Comparison of ENCODE assay signal across 12 cellular contexts in genomic region chr22:23282516-23282915, GRCh38.
DNase-seq lines count a peak whose midpoint lies in the region; ATAC-seq, FAIRE-seq and TF ChIP-seq lines count a peak whose summit lies in the region.
"Had no signal": no experiment of that assay in that cellular context is flagged by ENCODE, and none has a peak within 500 bp of the region (broad histone marks: within the 10 kb centered on the region; RNA-seq: fewer than 3 reads in every experiment).

No MANE protein-coding gene starts in this region.

- dilution Hi-C loops in keratinocyte (cut with MboI; ENCODE audit: extremely low pct_ligation_motif_present, low sequenced_read_pairs): no loop called here

- intact Hi-C loops in ascending aorta (cut with DNase I): loop anchor here (2.0 to 10.0 kb wide), 3 partner anchors 26 to 242 kb away; no protein-coding TSS in a partner anchor

- H3K36me3 Mint-ChIP-seq in stimulated activated memory B cell treated with anti-CD40 and anti-IgM and Interleukin-4, amounts not matched to agents 10 μg/mL and 1 μg/mL and 100 μg/mL, for 72 hours: peaks cover 6% of the 10 kb centered on the region
- H3K36me3 Mint-ChIP-seq: activated naive CD8-positive, alpha-beta T cell treated with anti-CD3 and anti-CD28 coated beads, Interleukin-2, amount 10 ng/mL, durations not matched to agents 7 days and 5 days had no signal

- peaks cover 7% of the 10 kb centered on the region for H3K4me1 Mint-ChIP-seq in stimulated activated memory B cell treated with anti-CD40 and anti-IgM and Interleukin-4, amounts not matched to agents 10 μg/mL and 1 μg/mL and 100 μg/mL, for 72 hours

- no peak overlapping the region for H3K4me3 Mint-ChIP-seq in stimulated activated memory B cell treated with anti-CD40 and anti-IgM and Interleukin-4, amounts not matched to agents 10 μg/mL and 1 μg/mL and 100 μg/mL, for 72 hours
- H3K4me3 Mint-ChIP-seq: activated naive CD8-positive, alpha-beta T cell treated with anti-CD3 and anti-CD28 coated beads, Interleukin-2, amount 10 ng/mL, durations not matched to agents 7 days and 5 days; activated T-cell treated with anti-CD3 and anti-CD28 coated beads, Interleukin-2, amount 50 U/mL, for 72 hours; naive thymus-derived CD8-positive, alpha-beta T cell had no signal

- DNase-seq in ascending aorta (ENCODE audit: low spot score in 2 of 2) (no peak), keratinocyte (ENCODE audit: low read depth, low spot score) (no peak), GM10266 (ENCODE audit: extremely low spot score) (no peak), NCI-H2227 treated with DMSO at 0.1 percent for 48 hours (lab: John Stamatoyannopoulos, UW) (no peak)

- no peak for FAIRE-seq in keratinocyte (lab: Jason Lieb, UNC)

- no peak overlapping the region for H3K4me3 ChIP-seq in BLaER1 treated with 17β-estradiol and CSF1 and Interleukin-3, amounts not matched to agents 10 nM and 100 nM
- H3K4me3 ChIP-seq in ascending aorta (no peak overlapping the region), keratinocyte (ENCODE audit: control insufficient read depth in 2 of 3, extremely low read depth in 1 of 3, insufficient read depth in 2 of 3, low read depth in 1 of 3, low read length in 3 of 3) (no peak overlapping the region)
- H3K4me3 ChIP-seq: thyroid gland had no signal

- peak overlapping the region in 6 of 11 experiments; percentile 2 to 74 (median 66); a peak in 7 of 22 replicates for H3K4me2 ChIP-seq in BLaER1 treated with 17β-estradiol and CSF1 and Interleukin-3, amounts not matched to agents 10 nM and 100 nM
- H3K4me2 ChIP-seq in keratinocyte (ENCODE audit: control insufficient read depth, extremely low read depth, insufficient read depth, low read depth, low read length): peak overlapping the region; percentile 93

- peaks cover 17 to 50% (median 47%) of the 10 kb centered on the region in 10 experiments for H3K4me1 ChIP-seq in BLaER1 treated with 17β-estradiol and CSF1 and Interleukin-3, amounts not matched to agents 10 nM and 100 nM
- H3K4me1 ChIP-seq in ascending aorta (peaks cover 7 to 44% of the 10 kb centered on the region in 2 donors), keratinocyte (ENCODE audit: control insufficient read depth, extremely low read depth, insufficient read depth, low read length) (peaks cover 45% of the 10 kb centered on the region)

- H3K27me3 ChIP-seq in BLaER1 treated with 17β-estradiol and CSF1 and Interleukin-3, amounts not matched to agents 10 nM and 100 nM: no peaks in the 10 kb centered on the region
- H3K27me3 ChIP-seq in ascending aorta (no peaks in the 10 kb centered on the region), keratinocyte (ENCODE audit: control insufficient read depth, extremely low read depth, insufficient read depth, low read length) (no peaks in the 10 kb centered on the region)
- H3K27me3 ChIP-seq: thyroid gland had no signal

- H3K27ac Mint-ChIP-seq in stimulated activated memory B cell treated with anti-CD40 and anti-IgM and Interleukin-4, amounts not matched to agents 10 μg/mL and 1 μg/mL and 100 μg/mL, for 72 hours: peak overlapping the region; percentile 6
- H3K27ac Mint-ChIP-seq: activated naive CD8-positive, alpha-beta T cell treated with anti-CD3 and anti-CD28 coated beads, Interleukin-2, amount 10 ng/mL, durations not matched to agents 7 days and 5 days; activated T-cell treated with anti-CD3 and anti-CD28 coated beads, Interleukin-2, amount 50 U/mL, for 72 hours had no signal

- peaks cover 2 to 95% (median 55%) of the 10 kb centered on the region in 11 experiments; a peak in 20 of 22 replicates for H4K20me1 ChIP-seq in BLaER1 treated with 17β-estradiol and CSF1 and Interleukin-3, amounts not matched to agents 10 nM and 100 nM
- no peaks in the 10 kb centered on the region for H4K20me1 ChIP-seq in keratinocyte (ENCODE audit: control insufficient read depth, extremely low read depth, insufficient read depth, low read length)

- H3K9me1 ChIP-seq in keratinocyte (ENCODE audit: control insufficient read depth, extremely low read depth, insufficient read depth, low read length): no peaks in the 10 kb centered on the region

- H3K9ac ChIP-seq in BLaER1 treated with 17β-estradiol and CSF1 and Interleukin-3, amounts not matched to agents 10 nM and 100 nM: peak overlapping the region in 3 of 11 experiments; percentile 19 to 21 (median 20); a peak in 4 of 22 replicates
- peak overlapping the region; percentile 58 for H3K9ac ChIP-seq in keratinocyte (ENCODE audit: control insufficient read depth, extremely low read depth, insufficient read depth, low read length)

- no peaks in the 10 kb centered on the region for H3K9me3 Mint-ChIP-seq in stimulated activated memory B cell treated with anti-CD40 and anti-IgM and Interleukin-4, amounts not matched to agents 10 μg/mL and 1 μg/mL and 100 μg/mL, for 72 hours
- H3K9me3 Mint-ChIP-seq: activated naive CD8-positive, alpha-beta T cell treated with anti-CD3 and anti-CD28 coated beads, Interleukin-2, amount 10 ng/mL, durations not matched to agents 7 days and 5 days; activated T-cell treated with anti-CD3 and anti-CD28 coated beads, Interleukin-2, amount 50 U/mL, for 72 hours; naive thymus-derived CD8-positive, alpha-beta T cell had no signal

- peaks cover 54 to 96% (median 85%) of the 10 kb centered on the region in 11 experiments for H3K36me3 ChIP-seq in BLaER1 treated with 17β-estradiol and CSF1 and Interleukin-3, amounts not matched to agents 10 nM and 100 nM
- H3K36me3 ChIP-seq in ascending aorta (peaks cover 27 to 72% of the 10 kb centered on the region in 2 donors), keratinocyte (ENCODE audit: control insufficient read depth in 2 of 2, extremely low read depth in 1 of 2, insufficient read depth in 2 of 2, low read length in 2 of 2) (peaks cover 33 to 51% of the 10 kb centered on the region in 2 experiments)

- no peak for TF ChIP-seq CTCF in ascending aorta (IDR thresholded peaks at IDR 0.05)
- TF ChIP-seq CTCF in keratinocyte (optimal IDR thresholded peaks at IDR 0.05 in 1 of 3, IDR thresholded peaks at IDR 0.05 in 1 of 3, conservative IDR thresholded peaks at IDR 0.05 in 1 of 3; ENCODE audit: extremely low read depth in 1 of 3, insufficient read depth in 2 of 3, low read length in 3 of 3): no peak
- no peak for TF ChIP-seq CTCF in GM10266 (IDR thresholded peaks at IDR 0.05; ENCODE audit: control insufficient read depth, insufficient read depth, low read depth, missing control alignments)

- H3K79me2 ChIP-seq in keratinocyte (ENCODE audit: control insufficient read depth, insufficient read depth, low read length): no peaks in the 10 kb centered on the region

- no peak overlapping the region for H2AFZ ChIP-seq in keratinocyte (ENCODE audit: control insufficient read depth, low read length)

- no peak overlapping the region for H3K27ac ChIP-seq in BLaER1 treated with 17β-estradiol and CSF1 and Interleukin-3, amounts not matched to agents 10 nM and 100 nM
- H3K27ac ChIP-seq in ascending aorta: peak overlapping the region; percentile 86 to 93
- peak overlapping the region; percentile 68 for H3K27ac ChIP-seq in keratinocyte (ENCODE audit: control insufficient read depth, insufficient read depth, low read length)

- no peak for ATAC-seq in stimulated activated memory B cell treated with anti-CD40 and anti-IgM and Interleukin-4, amounts not matched to agents 10 μg/mL and 1 μg/mL and 100 μg/mL, for 72 hours
- no peak for ATAC-seq in GM21528 (IDR thresholded peaks at IDR 0.05; ENCODE audit: low FRiP score, unreplicated experiment)
- ATAC-seq in GM21381 (IDR thresholded peaks at IDR 0.05; ENCODE audit: unreplicated experiment): no peak

- no peaks in the 10 kb centered on the region for H3K9me3 ChIP-seq in BLaER1 treated with 17β-estradiol and CSF1 and Interleukin-3, amounts not matched to agents 10 nM and 100 nM (replicated peaks in 1 of 11)
- no peaks in the 10 kb centered on the region for H3K9me3 ChIP-seq in ascending aorta
- no peaks in the 10 kb centered on the region for H3K9me3 ChIP-seq in keratinocyte (ENCODE audit: control insufficient read depth, low read depth, low read length)
- H3K9me3 ChIP-seq: thyroid gland had no signal

- no peaks in the 10 kb centered on the region for H3K27me3 Mint-ChIP-seq in stimulated activated memory B cell treated with anti-CD40 and anti-IgM and Interleukin-4, amounts not matched to agents 10 μg/mL and 1 μg/mL and 100 μg/mL, for 72 hours
- H3K27me3 Mint-ChIP-seq: activated naive CD8-positive, alpha-beta T cell treated with anti-CD3 and anti-CD28 coated beads, Interleukin-2, amount 10 ng/mL, durations not matched to agents 7 days and 5 days; naive thymus-derived CD8-positive, alpha-beta T cell had no signal

Comparison
In these comparisons a context has a peak if more than half of its experiments do, and no peak if none do; other contexts are left out.
1. H3K27ac ChIP-seq: peak in ascending aorta (2 of 2) and keratinocyte (single experiment); none in BLaER1 treated with 17β-estradiol and CSF1 and Interleukin-3, amounts not matched to agents 10 nM and 100 nM (0 of 11).